In the genomic region with DNA sequence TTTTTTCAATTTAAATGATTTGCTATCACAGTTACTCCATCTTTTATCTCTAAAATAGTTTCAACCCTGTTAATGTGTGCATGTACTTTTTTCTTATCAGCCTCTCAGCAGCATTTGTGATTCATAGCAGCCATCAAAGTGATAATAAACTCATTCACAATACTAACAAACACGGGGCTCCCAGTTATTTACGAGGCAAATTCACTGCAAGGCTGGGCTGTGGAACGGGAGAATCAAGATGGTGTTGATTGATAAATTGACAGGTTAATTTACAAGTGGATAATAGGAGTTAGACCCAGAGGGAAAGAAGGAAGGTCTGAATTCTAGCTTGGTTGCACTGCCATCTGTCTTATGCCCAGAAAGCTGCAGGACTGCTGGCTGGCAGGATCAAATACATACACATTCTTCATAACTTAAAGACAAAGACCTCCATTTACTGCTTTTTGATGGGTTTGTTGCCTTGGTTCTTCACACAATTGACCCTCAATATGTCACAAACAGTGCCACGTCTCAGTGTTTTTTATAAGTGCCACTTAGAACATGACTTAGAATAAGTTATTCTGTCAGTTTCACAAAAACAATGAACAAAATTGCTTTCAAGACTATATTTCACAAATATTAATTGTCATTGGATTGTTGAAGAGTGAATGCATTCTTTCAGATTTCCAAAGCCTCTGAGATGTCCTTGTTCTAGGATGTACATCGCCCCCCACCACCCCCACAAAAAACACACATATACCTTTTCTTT, we compare ENCODE assay signal across 8 cellular contexts.
A peak's percentile ranks its signal among the peaks of the same experiment; 100 is the strongest.
DNase-seq lines count a peak whose midpoint lies in the region; ATAC-seq and TF ChIP-seq lines count a peak whose summit lies in the region.

No MANE protein-coding gene starts in this region.

- DNase-seq in GM23338 (ENCODE audit: low spot score) (peak; percentile 75), NCI-H2081 treated with DMSO at 0.1 percent for 48 hours (lab: John Stamatoyannopoulos, UW) (peak; percentile 83), MCF 10A (ENCODE audit: unreplicated experiment) (peak; percentile 49), mucosa of gallbladder (ENCODE audit: low spot score) (peak; percentile 34), germinal center (ENCODE audit: low spot score) (no peak)

- H3K27ac Mint-ChIP-seq in GM23338 (no peak overlapping the region), MCF 10A (ENCODE audit: low read depth, unreplicated experiment) (no peak overlapping the region)

- H3K79me2 ChIP-seq in GM23338 (replicated peaks; ENCODE audit: insufficient read depth) = no peaks in the 10 kb centered on the region

- no peak overlapping the region for H3K4me3 Mint-ChIP-seq in GM23338
- H3K4me3 Mint-ChIP-seq in MCF 10A (ENCODE audit: unreplicated experiment) = no peak overlapping the region

- no peak overlapping the region for H2AFZ ChIP-seq in GM23338

- no peak overlapping the region for H3K4me2 ChIP-seq in GM23338

- H3K9me3 Mint-ChIP-seq in GM23338 = no peaks in the 10 kb centered on the region; the same call in 2 of the 3 replicates
- no peaks in the 10 kb centered on the region for H3K9me3 Mint-ChIP-seq in MCF 10A (ENCODE audit: unreplicated experiment)

- no peaks in the 10 kb centered on the region for H4K20me1 ChIP-seq in GM23338 (replicated peaks; ENCODE audit: insufficient read depth)

- TF ChIP-seq CTCF in GM23338 (conservative IDR thresholded peaks at IDR 0.05; ENCODE audit: low read depth in 2 of 2) (peak; percentile 81), MCF 10A (IDR thresholded peaks at IDR 0.05; ENCODE audit: unreplicated experiment) (peak; percentile 62)

- no peak overlapping the region for H3K4me3 ChIP-seq in GM23338

- intact Hi-C loops in MCF 10A (cut with micrococcal nuclease) = loop anchor here (1.0 to 5.0 kb wide), 5 partner anchors 166 to 566 kb away; no protein-coding TSS in a partner anchor

- BruUV-seq in MCF 10A (replicated peaks; lab: Mats Ljungman, UMichigan) = no TSS peak

- H3K36me3 ChIP-seq in GM23338 (ENCODE audit: insufficient read depth) = no peaks in the 10 kb centered on the region

- H3K36me3 Mint-ChIP-seq in GM23338 (ENCODE audit: low read depth) (no peaks in the 10 kb centered on the region), MCF 10A (ENCODE audit: insufficient read depth, unreplicated experiment) (no peaks in the 10 kb centered on the region)

- ATAC-seq in GM23338 (peak; percentile 75), GM18861 (IDR thresholded peaks at IDR 0.05; ENCODE audit: unreplicated experiment) (no peak), GM21447 (IDR thresholded peaks at IDR 0.05; ENCODE audit: unreplicated experiment) (no peak), GM21390 (IDR thresholded peaks at IDR 0.05; ENCODE audit: unreplicated experiment) (no peak)

- H3K4me1 Mint-ChIP-seq in GM23338 (peaks cover 31% of the 10 kb centered on the region), MCF 10A (ENCODE audit: insufficient read depth, unreplicated experiment) (peaks cover 9% of the 10 kb centered on the region)

- H3K27ac ChIP-seq in GM23338 (ENCODE audit: low read depth) = no peak overlapping the region

- H3K4me1 ChIP-seq in GM23338 (ENCODE audit: insufficient read depth) = peaks cover 57% of the 10 kb centered on the region

- no peaks in the 10 kb centered on the region for H3K27me3 ChIP-seq in GM23338 (ENCODE audit: insufficient read depth)

- POLR2A ChIA-PET in MCF 10A (lab: Yijun Ruan, JAX) = interaction anchor here (0.5 to 1.0 kb wide), 3 partner anchors 309 to 536 kb away, joined by 3 to 4 read pairs (median 3); no protein-coding TSS in a partner anchor

- CTCF ChIA-PET in MCF 10A (lab: Yijun Ruan, JAX) = interaction anchor here (0.6 to 1.8 kb wide), 20 partner anchors 8 to 1659 kb away, joined by 3 to 11 read pairs (median 4); no protein-coding TSS in a partner anchor

- no peaks in the 10 kb centered on the region for H3K9me2 ChIP-seq in GM23338 (ENCODE audit: insufficient read depth)

- H3K27me3 Mint-ChIP-seq in GM23338 (ENCODE audit: insufficient read depth, low read depth, poor library complexity) (no peaks in the 10 kb centered on the region), MCF 10A (ENCODE audit: insufficient read depth, unreplicated experiment) (no peaks in the 10 kb centered on the region)

- H3F3A ChIP-seq in GM23338 (replicated peaks; ENCODE audit: low read depth) = no peaks in the 10 kb centered on the region

TF ChIP-seq in GM23338, 12 proteins besides CTCF, POLR2A, EP300 and RAD21:
- TF ChIP-seq ETS1 (IDR thresholded peaks at IDR 0.05) = no peak
TF ChIP-seq in GM23338: peak in this region for 0.
